Comparison of ENCODE assay signal across 24 cellular contexts in genomic region chr10:94232711-94233383, GRCh38.
DNase-seq lines count a peak whose midpoint lies in the region; ATAC-seq, FAIRE-seq and TF ChIP-seq lines count a peak whose summit lies in the region.
"Had no signal": no experiment of that assay in that cellular context is flagged by ENCODE, and none has a peak within 500 bp of the region (broad histone marks: within the 10 kb centered on the region; RNA-seq: fewer than 3 reads in every experiment).

No MANE protein-coding gene starts in this region.

- H3K79me1 ChIP-seq in mesendoderm (ENCODE audit: low read length): no peaks in the 10 kb centered on the region

- TF ChIP-seq POLR2A in H54 (IDR thresholded peaks at IDR 0.05; ENCODE audit: low read depth, low read length): no peak
- no peak for TF ChIP-seq POLR2A in GM12878 (IDR thresholded peaks at IDR 0.05; ENCODE audit: low read depth, low read length)

- H3K4me2 ChIP-seq in GM12878 (ENCODE audit: control insufficient read depth, insufficient read depth) (peak overlapping the region; percentile 27; the same call in 1 of the 2 replicates), mesendoderm (ENCODE audit: low read length) (no peak overlapping the region)

- no peak overlapping the region for H4K5ac ChIP-seq in mesendoderm (ENCODE audit: low read length)

- H3K4me3 ChIP-seq in GM12878 (no peak overlapping the region), mesendoderm (ENCODE audit: low read length) (no peak overlapping the region)
- H3K4me3 ChIP-seq: esophagus squamous epithelium, gastroesophageal sphincter had no signal

- H2BK120ac ChIP-seq in mesendoderm (ENCODE audit: low read depth, low read length): no peak overlapping the region

- intact Hi-C loops in GM12878 (cut with micrococcal nuclease; ENCODE audit: unreplicated experiment): no loop called here

- H3K4ac ChIP-seq in mesendoderm (ENCODE audit: low read depth, low read length): no peak overlapping the region

- H3K27me3 ChIP-seq in GM12878 (replicated peaks in 1 of 2; ENCODE audit: control insufficient read depth in 2 of 2, insufficient read depth in 2 of 2, low read length in 1 of 2): no peaks in the 10 kb centered on the region; a peak in 1 of 4 replicates
- no peaks in the 10 kb centered on the region for H3K27me3 ChIP-seq in mesendoderm (ENCODE audit: insufficient read depth, low read length, poor library complexity)
- H3K27me3 ChIP-seq: esophagus squamous epithelium, gastroesophageal sphincter had no signal

- peaks cover 4% of the 10 kb centered on the region for H3K27me3 Mint-ChIP-seq in nephron progenitor cell (ENCODE audit: low read depth, poor library complexity)

- no peak overlapping the region for H3K27ac Mint-ChIP-seq in nephron progenitor cell
- H3K27ac Mint-ChIP-seq: activated naive CD8-positive, alpha-beta T cell treated with anti-CD3 and anti-CD28 coated beads, Interleukin-2, amount 10 ng/mL, durations not matched to agents 7 days and 5 days had no signal

- H2AFZ ChIP-seq in GM12878 (ENCODE audit: control insufficient read depth, low read depth, low read length): no peak overlapping the region

- CTCF ChIA-PET in GM12878 (lab: Yijun Ruan, JAX): interaction anchor here (0.6 kb wide), 1 partner anchor 705 kb away, joined by 3 read pairs; no protein-coding TSS in a partner anchor

- H3K27ac ChIP-seq in GM12878 (ENCODE audit: control insufficient read depth, insufficient read depth): no peak overlapping the region
- no peak overlapping the region for H3K27ac ChIP-seq in mesendoderm (ENCODE audit: low read depth, low read length)
- H3K27ac ChIP-seq: esophagus squamous epithelium, gastroesophageal sphincter, RWPE1 had no signal

- BruUV-seq in GM12878 (replicated peaks; lab: Mats Ljungman, UMichigan): no TSS peak

- H3K9me3 Mint-ChIP-seq in nephron progenitor cell: peaks cover 4% of the 10 kb centered on the region
- H3K9me3 Mint-ChIP-seq: activated naive CD8-positive, alpha-beta T cell treated with anti-CD3 and anti-CD28 coated beads, Interleukin-2, amount 10 ng/mL, durations not matched to agents 7 days and 5 days had no signal

- H3K4me1 ChIP-seq in GM12878 (ENCODE audit: control insufficient read depth, insufficient read depth, low read length): peaks cover 5% of the 10 kb centered on the region
- no peaks in the 10 kb centered on the region for H3K4me1 ChIP-seq in mesendoderm (ENCODE audit: control insufficient read depth, low read depth, low read length)
- H3K4me1 ChIP-seq: esophagus squamous epithelium, gastroesophageal sphincter had no signal

- 22% methylated on average over 2 of the region's 2 CpGs for WGBS in GM12878 (ENCODE audit: insufficient coverage, insufficient replicate concordance, low lambda C conversion rate, missing lambda C conversion rate)
- WGBS in mesendoderm (ENCODE audit: extremely low coverage, insufficient coverage, low lambda C conversion rate): no CpG with 5 or more reads among the region's 2 CpGs

- TF ChIP-seq RAD21 in GM12878 (IDR thresholded peaks at IDR 0.05; ENCODE audit: insufficient read depth, low read depth, low read length): no peak

- DNase-seq in H54 (ENCODE audit: insufficient read length, low spot score): no peak
- DNase-seq in GM12878 (ENCODE audit: low read depth, low spot score): no peak
- DNase-seq in mesendoderm: peak; percentile 15
- DNase-seq in NCI-H1105 (lab: John Stamatoyannopoulos, UW): no peak
- no peak for DNase-seq in nephron progenitor cell
- DNase-seq: activated CD4-positive, alpha-beta T cell treated with anti-CD3 and anti-CD28 coated beads, Interleukin-2, amount 50 U/mL, for 48 hours; activated naive CD8-positive, alpha-beta T cell treated with anti-CD3 and anti-CD28 coated beads, Interleukin-2, amount 10 ng/mL, durations not matched to agents 7 days and 5 days; effector memory CD4-positive, alpha-beta T cell; esophagus squamous epithelium; IMR-90; NCI-H1417; NCI-H2171 treated with DMSO at 0.1 percent for 48 hours; NCI-H69; nucleus accumbens; small intestine; stimulated activated naive CD4-positive, alpha-beta T cell treated with Interleukin-2 at 50 U/mL for 16 hours had no signal

- H3K4me1 Mint-ChIP-seq in nephron progenitor cell: no peaks in the 10 kb centered on the region
- H3K4me1 Mint-ChIP-seq: activated naive CD8-positive, alpha-beta T cell treated with anti-CD3 and anti-CD28 coated beads, Interleukin-2, amount 10 ng/mL, durations not matched to agents 7 days and 5 days had no signal

- no peaks in the 10 kb centered on the region; the same call in 2 of the 3 replicates for H3K9me3 ChIP-seq in GM12878 (replicated peaks; ENCODE audit: control insufficient read depth, insufficient read depth, low read length)
- H3K9me3 ChIP-seq: esophagus squamous epithelium, gastroesophageal sphincter had no signal

- no peak overlapping the region for H3K56ac ChIP-seq in mesendoderm (ENCODE audit: low read length)

- H3K36me3 ChIP-seq in GM12878 (ENCODE audit: control insufficient read depth in 2 of 2, insufficient read depth in 2 of 2, low read length in 1 of 2): no peaks in the 10 kb centered on the region
- no peaks in the 10 kb centered on the region for H3K36me3 ChIP-seq in mesendoderm (ENCODE audit: control insufficient read depth, insufficient read depth, low read length)
- H3K36me3 ChIP-seq: esophagus squamous epithelium had no signal

- SMC1A ChIA-PET in GM12878 (lab: Charles Lee; ENCODE audit: uncharacterized antibody, unreplicated experiment): no interaction called here

- no peak overlapping the region for H3K4me3 Mint-ChIP-seq in nephron progenitor cell
- H3K4me3 Mint-ChIP-seq: activated naive CD8-positive, alpha-beta T cell treated with anti-CD3 and anti-CD28 coated beads, Interleukin-2, amount 10 ng/mL, durations not matched to agents 7 days and 5 days had no signal

- in situ Hi-C loops in GM12878 (cut with MboI): no loop called here

- RAD21 ChIA-PET in GM12878 (lab: Charles Lee; ENCODE audit: unreplicated experiment): no interaction called here

- TF ChIP-seq CTCF in GM12878 (IDR thresholded peaks at IDR 0.05 in 2 of 3, conservative IDR thresholded peaks at IDR 0.05 in 1 of 3; ENCODE audit: control insufficient read depth in 2 of 3, extremely low read depth in 1 of 3, insufficient read depth in 1 of 3, low read depth in 3 of 3, low read length in 3 of 3): no peak
- no peak for TF ChIP-seq CTCF in nephron progenitor cell (IDR thresholded peaks at IDR 0.05)

- H3K79me2 ChIP-seq in GM12878 (ENCODE audit: control insufficient read depth, insufficient read depth, low read length) (no peaks in the 10 kb centered on the region), mesendoderm (ENCODE audit: control insufficient read depth, insufficient read depth, low read length) (no peaks in the 10 kb centered on the region)

- ATAC-seq in GM18519 (IDR thresholded peaks at IDR 0.05; ENCODE audit: low FRiP score, unreplicated experiment): peak; percentile 71
- ATAC-seq in GM12878: peak; percentile 31; the same call in 1 of the 3 replicates
- no peak for ATAC-seq in HG03354 (IDR thresholded peaks at IDR 0.05; ENCODE audit: poor library complexity, severe bottlenecking, unreplicated experiment)
- no peak for ATAC-seq in GM21381 (IDR thresholded peaks at IDR 0.05; ENCODE audit: unreplicated experiment)
- ATAC-seq: gastroesophageal sphincter, SK-N-SH treated with all-trans-retinoic acid at 6 μM for 48 hours had no signal

- H3K23ac ChIP-seq in mesendoderm (ENCODE audit: low read length): no peak overlapping the region

- H2AK5ac ChIP-seq in mesendoderm (ENCODE audit: low read length): no peak overlapping the region

- no peaks in the 10 kb centered on the region for H3K36me3 Mint-ChIP-seq in nephron progenitor cell (ENCODE audit: low read depth)
- H3K36me3 Mint-ChIP-seq: activated naive CD8-positive, alpha-beta T cell treated with anti-CD3 and anti-CD28 coated beads, Interleukin-2, amount 10 ng/mL, durations not matched to agents 7 days and 5 days had no signal

- H3K18ac ChIP-seq in mesendoderm (ENCODE audit: low read length): no peak overlapping the region

- TF ChIP-seq EP300 in GM12878 (IDR thresholded peaks at IDR 0.05; ENCODE audit: borderline replicate concordance in 1 of 2, control insufficient read depth in 1 of 2, low read depth in 2 of 2, low read length in 2 of 2): no peak

- peak; percentile 43 for FAIRE-seq in H54 (lab: Jason Lieb, UNC)
- peak; percentile 41 for FAIRE-seq in GM12878 (lab: Jason Lieb, UNC)
- FAIRE-seq: G401.6, keratinocyte, small intestine had no signal

- no peak overlapping the region for H4K8ac ChIP-seq in mesendoderm (ENCODE audit: low read depth, low read length)

- no peak overlapping the region for H2BK15ac ChIP-seq in mesendoderm (replicated peaks; ENCODE audit: low read depth)

- no peaks in the 10 kb centered on the region for H4K20me1 ChIP-seq in GM12878 (ENCODE audit: control insufficient read depth, insufficient read depth)

- H3K9ac ChIP-seq in GM12878 (ENCODE audit: control insufficient read depth, insufficient read depth, low read length) (no peak overlapping the region), mesendoderm (ENCODE audit: low read length) (no peak overlapping the region)

- no peak overlapping the region for H2BK5ac ChIP-seq in mesendoderm (ENCODE audit: low read length)

- POLR2A ChIA-PET in GM12878 (lab: Charles Lee): no interaction called here

TF ChIP-seq in GM12878, 131 proteins besides CTCF, POLR2A, EP300 and RAD21 (continues in another document):
- TF ChIP-seq IKZF1 (conservative IDR thresholded peaks at IDR 0.05) (no peak), SREBF2 (IDR thresholded peaks at IDR 0.05; ENCODE audit: low read length) (no peak), TCF12 (IDR thresholded peaks at IDR 0.05; ENCODE audit: low read depth, low read length) (no peak), TBL1XR1 (IDR thresholded peaks at IDR 0.05; ENCODE audit: low read depth, low read length) (no peak), SMC3 (IDR thresholded peaks at IDR 0.05; ENCODE audit: borderline replicate concordance, low read length) (no peak), MLLT1 (IDR thresholded peaks at IDR 0.05) (no peak), FOXM1 (IDR thresholded peaks at IDR 0.05; ENCODE audit: low read depth, low read length) (no peak)

Comparison
In these comparisons a context has a peak if more than half of its experiments do, and no peak if none do; other contexts are left out.
1. ATAC-seq: peak in GM18519 (single experiment) and GM12878 (single experiment); none in HG03354 (single experiment) and GM21381 (single experiment).